ENCODE assay signal across 1 cellular context in genomic region chr6:20403080-20403765, GRCh38.
TF ChIP-seq lines count a peak whose summit lies in the region.

No MANE protein-coding gene starts in this region.

TF ChIP-seq in HepG2, 621 proteins besides CTCF, POLR2A, EP300 and RAD21 (continued from another document and continues in another):
- TF ChIP-seq NR2F1 (CRISPR knock-in tag; IDR thresholded peaks at IDR 0.05) (peak; percentile 40 to 86; a peak in 2 of 4 replicates), EHMT2 (IDR thresholded peaks at IDR 0.05; ENCODE audit: borderline replicate concordance, low read depth, low read length) (no peak), PHF8 (CRISPR knock-in tag; IDR thresholded peaks at IDR 0.05) (peak; percentile 70), AHDC1 (CRISPR knock-in tag; IDR thresholded peaks at IDR 0.05; ENCODE audit: borderline replicate concordance) (no peak), ZBTB7B (CRISPR knock-in tag; IDR thresholded peaks at IDR 0.05) (peak; percentile 78; the same call in 1 of the 2 replicates), ZNF766 (CRISPR knock-in tag; IDR thresholded peaks at IDR 0.05; ENCODE audit: borderline replicate concordance) (0 out of 2 replicates have a peak, but pooled peaks have one; percentile 33), RERE (CRISPR knock-in tag; IDR thresholded peaks at IDR 0.05; ENCODE audit: low read depth) (peak; percentile 71; the same call in 1 of the 2 replicates), KDM6A (CRISPR knock-in tag; IDR thresholded peaks at IDR 0.05; ENCODE audit: low read depth) (no peak), RORA (CRISPR knock-in tag; IDR thresholded peaks at IDR 0.05) (no peak), MTA3 (CRISPR knock-in tag; IDR thresholded peaks at IDR 0.05) (no peak), ZNF746 (CRISPR knock-in tag; IDR thresholded peaks at IDR 0.05) (peak; percentile 98), ZNF12 (CRISPR knock-in tag; IDR thresholded peaks at IDR 0.05) (no peak; the same call in none of the 2 replicates), ARNT (IDR thresholded peaks at IDR 0.05) (no peak), ZNF160 (CRISPR knock-in tag; IDR thresholded peaks at IDR 0.05) (peak; percentile 51; the same call in 1 of the 2 replicates), SRSF1 (optimal IDR thresholded peaks at IDR 0.05; ENCODE audit: low read depth, low read length) (no peak), TEAD2 (CRISPR knock-in tag; IDR thresholded peaks at IDR 0.05) (no peak), REL (CRISPR knock-in tag; conservative IDR thresholded peaks at IDR 0.05) (peak; percentile 88; the same call in 1 of the 2 replicates), CREM (IDR thresholded peaks at IDR 0.05) (no peak), CREM (CRISPR knock-in tag; IDR thresholded peaks at IDR 0.05) (no peak), GZF1 (CRISPR knock-in tag; IDR thresholded peaks at IDR 0.05) (no peak), RXRA (CRISPR knock-in tag; IDR thresholded peaks at IDR 0.05) (peak; percentile 94), ZNF782 (CRISPR knock-in tag; IDR thresholded peaks at IDR 0.05; ENCODE audit: borderline replicate concordance) (0 out of 2 replicates have a peak, but pooled peaks have one; percentile 52), IKZF4 (CRISPR knock-in tag; IDR thresholded peaks at IDR 0.05; ENCODE audit: borderline replicate concordance, low read depth, not compliant biosample characterization) (no peak), BRCA1 (CRISPR knock-in tag; IDR thresholded peaks at IDR 0.05) (0 out of 2 replicates have a peak, but pooled peaks have one; percentile 50), NFRKB (IDR thresholded peaks at IDR 0.05) (no peak), ZNF354B (CRISPR knock-in tag; IDR thresholded peaks at IDR 0.05) (no peak), HMGA1 (CRISPR knock-in tag; conservative IDR thresholded peaks at IDR 0.05) (no peak), ZNF296 (CRISPR knock-in tag; conservative IDR thresholded peaks at IDR 0.05) (no peak), EEA1 (CRISPR knock-in tag; IDR thresholded peaks at IDR 0.05; ENCODE audit: borderline replicate concordance) (peak; percentile 56; the same call in 1 of the 2 replicates), TEAD3 (CRISPR knock-in tag; optimal IDR thresholded peaks at IDR 0.05; ENCODE audit: borderline replicate concordance) (peak; percentile 49), ZNF850 (CRISPR knock-in tag; conservative IDR thresholded peaks at IDR 0.05) (no peak), ELF3 (CRISPR knock-in tag; IDR thresholded peaks at IDR 0.05) (peak; percentile 80), KDM3A (CRISPR knock-in tag; IDR thresholded peaks at IDR 0.05; ENCODE audit: low read depth) (peak; percentile 62), SYNCRIP (IDR thresholded peaks at IDR 0.05; ENCODE audit: insufficient read depth, low read depth, low read length) (no peak), NFKB2 (CRISPR knock-in tag; IDR thresholded peaks at IDR 0.05; ENCODE audit: borderline replicate concordance) (peak; percentile 65; the same call in 1 of the 2 replicates), ZNF207 (IDR thresholded peaks at IDR 0.05; ENCODE audit: borderline replicate concordance) (no peak), ZBTB1 (CRISPR knock-in tag; IDR thresholded peaks at IDR 0.05; ENCODE audit: borderline replicate concordance) (no peak), ZNF10 (CRISPR knock-in tag; IDR thresholded peaks at IDR 0.05; ENCODE audit: borderline replicate concordance, low read depth) (no peak), ZNF691 (CRISPR knock-in tag; IDR thresholded peaks at IDR 0.05; ENCODE audit: borderline replicate concordance, low read depth) (peak; percentile 33; the same call in 1 of the 2 replicates), ZNF557 (CRISPR knock-in tag; IDR thresholded peaks at IDR 0.05) (no peak), ZNF615 (CRISPR knock-in tag; IDR thresholded peaks at IDR 0.05; ENCODE audit: borderline replicate concordance) (no peak), MED1 (CRISPR knock-in tag; IDR thresholded peaks at IDR 0.05) (peak; percentile 14; the same call in 1 of the 2 replicates), DPF2 (CRISPR knock-in tag; IDR thresholded peaks at IDR 0.05; ENCODE audit: borderline replicate concordance, low read depth) (0 out of 2 replicates have a peak, but pooled peaks have one; percentile 28), ZSCAN9 (CRISPR knock-in tag; IDR thresholded peaks at IDR 0.05; ENCODE audit: borderline replicate concordance) (peak; percentile 35; the same call in 1 of the 2 replicates), HDAC1 (CRISPR knock-in tag; IDR thresholded peaks at IDR 0.05) (peak; percentile 91), NR2C2 (CRISPR knock-in tag; IDR thresholded peaks at IDR 0.05; ENCODE audit: borderline replicate concordance) (peak; percentile 72; the same call in 1 of the 2 replicates)
- TF ChIP-seq, protein P1, sequence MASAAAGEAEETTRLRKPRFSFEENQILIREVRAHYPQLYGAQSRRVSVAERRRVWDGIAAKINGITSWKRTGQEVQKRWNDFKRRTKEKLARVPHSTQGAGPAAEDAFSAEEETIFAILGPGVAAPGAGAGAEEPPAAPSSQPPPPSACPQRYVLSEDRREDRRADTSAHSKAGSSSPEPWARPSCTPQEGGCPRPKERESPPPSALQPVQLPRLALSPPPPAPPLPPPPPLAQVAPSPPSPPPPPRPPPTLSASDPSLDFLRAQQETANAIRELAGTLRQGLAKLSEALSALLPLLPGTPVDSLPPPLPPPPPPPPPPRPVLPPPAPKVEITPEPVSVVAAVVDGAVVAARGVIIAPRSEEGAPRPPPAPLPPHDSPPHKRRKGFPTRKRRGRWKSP (CRISPR knock-in tag; IDR thresholded peaks at IDR 0.05) = no peak
- TF ChIP-seq, protein P2, sequence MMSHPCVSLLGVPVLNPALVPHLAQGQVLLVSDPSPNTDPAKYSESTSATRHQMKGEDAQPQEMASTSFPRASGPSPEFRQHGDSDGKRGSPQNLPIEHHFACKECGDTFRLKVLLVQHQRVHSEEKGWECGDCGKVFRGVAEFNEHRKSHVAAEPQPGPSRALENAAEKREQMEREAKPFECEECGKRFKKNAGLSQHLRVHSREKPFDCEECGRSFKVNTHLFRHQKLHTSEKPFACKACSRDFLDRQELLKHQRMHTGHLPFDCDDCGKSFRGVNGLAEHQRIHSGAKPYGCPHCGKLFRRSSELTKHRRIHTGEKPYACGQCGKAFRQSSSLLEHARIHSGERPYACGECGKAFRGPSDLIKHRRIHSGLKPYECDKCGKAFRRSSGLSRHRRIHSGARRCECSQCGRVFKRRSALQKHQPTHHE (CRISPR knock-in tag; IDR thresholded peaks at IDR 0.05; ENCODE audit: borderline replicate concordance) = peak; percentile 78; the same call in 1 of the 2 replicates
- TF ChIP-seq, protein P3, sequence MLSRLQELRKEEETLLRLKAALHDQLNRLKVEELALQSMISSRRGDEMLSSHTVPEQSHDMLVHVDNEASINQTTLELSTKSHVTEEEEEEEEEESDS (CRISPR knock-in tag; IDR thresholded peaks at IDR 0.05; ENCODE audit: borderline replicate concordance) = 0 out of 2 replicates have a peak, but pooled peaks have one; percentile 62
- TF ChIP-seq, protein P4, sequence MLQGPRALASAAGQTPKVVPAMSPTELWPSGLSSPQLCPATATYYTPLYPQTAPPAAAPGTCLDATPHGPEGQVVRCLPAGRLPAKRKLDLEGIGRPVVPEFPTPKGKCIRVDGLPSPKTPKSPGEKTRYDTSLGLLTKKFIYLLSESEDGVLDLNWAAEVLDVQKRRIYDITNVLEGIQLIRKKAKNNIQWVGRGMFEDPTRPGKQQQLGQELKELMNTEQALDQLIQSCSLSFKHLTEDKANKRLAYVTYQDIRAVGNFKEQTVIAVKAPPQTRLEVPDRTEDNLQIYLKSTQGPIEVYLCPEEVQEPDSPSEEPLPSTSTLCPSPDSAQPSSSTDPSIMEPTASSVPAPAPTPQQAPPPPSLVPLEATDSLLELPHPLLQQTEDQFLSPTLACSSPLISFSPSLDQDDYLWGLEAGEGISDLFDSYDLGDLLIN (CRISPR knock-in tag; IDR thresholded peaks at IDR 0.05; ENCODE audit: borderline replicate concordance) = no peak
- TF ChIP-seq, protein P5, sequence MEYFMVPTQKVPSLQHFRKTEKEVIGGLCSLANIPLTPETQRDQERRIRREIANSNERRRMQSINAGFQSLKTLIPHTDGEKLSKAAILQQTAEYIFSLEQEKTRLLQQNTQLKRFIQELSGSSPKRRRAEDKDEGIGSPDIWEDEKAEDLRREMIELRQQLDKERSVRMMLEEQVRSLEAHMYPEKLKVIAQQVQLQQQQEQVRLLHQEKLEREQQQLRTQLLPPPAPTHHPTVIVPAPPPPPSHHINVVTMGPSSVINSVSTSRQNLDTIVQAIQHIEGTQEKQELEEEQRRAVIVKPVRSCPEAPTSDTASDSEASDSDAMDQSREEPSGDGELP (IDR thresholded peaks at IDR 0.05; ENCODE audit: borderline replicate concordance, low read depth) = peak; percentile 44; the same call in 1 of the 2 replicates
